ENCODE assay signal across 22 cellular contexts in genomic region chr10:131663411-131663810, GRCh38.
DNase-seq lines count a peak whose midpoint lies in the region; FAIRE-seq and TF ChIP-seq lines count a peak whose summit lies in the region.
"Had no signal": no experiment of that assay in that cellular context is flagged by ENCODE, and none has a peak within 500 bp of the region (broad histone marks: within the 10 kb centered on the region; RNA-seq: fewer than 3 reads in every experiment).

No MANE protein-coding gene starts in this region.

- H3K4me1 ChIP-seq in BLaER1 (peaks cover 19% of the 10 kb centered on the region), kidney (ENCODE audit: control insufficient read depth in 1 of 2, insufficient read depth in 1 of 2, low read depth in 1 of 2, low read length in 2 of 2) (no peaks in the 10 kb centered on the region)
- H3K4me1 ChIP-seq: Caco-2 had no signal

- no peaks in the 10 kb centered on the region for H3K27me3 ChIP-seq in BLaER1
- H3K27me3 ChIP-seq: MG63 had no signal

- no peak for FAIRE-seq in kidney (lab: Jason Lieb, UNC)
- FAIRE-seq: GM19239, HepG2, K562 had no signal

- H3K4me2 ChIP-seq in BLaER1, result peak overlapping the region; percentile 14; the same call in 1 of the 2 replicates

- no peak overlapping the region for H3K27ac ChIP-seq in BLaER1
- no peak overlapping the region for H3K27ac ChIP-seq in kidney (ENCODE audit: low read depth in 2 of 2, low read length in 2 of 2)

- H3K9me3 ChIP-seq in BLaER1, result 0 out of 2 replicates have a peak, but pooled peaks cover 7% of the 10 kb centered on the region
- H3K9me3 ChIP-seq in kidney (ENCODE audit: control insufficient read depth in 1 of 2, low read length in 2 of 2), result no peaks in the 10 kb centered on the region
- H3K9me3 ChIP-seq: Caco-2, MG63 had no signal

- H3K36me3 ChIP-seq in BLaER1, result no peaks in the 10 kb centered on the region
- H3K36me3 ChIP-seq in kidney (ENCODE audit: control insufficient read depth in 1 of 2, insufficient read depth in 2 of 2, low read length in 2 of 2), result no peaks in the 10 kb centered on the region
- H3K36me3 ChIP-seq: MG63 had no signal

- no peaks in the 10 kb centered on the region for H4K20me1 ChIP-seq in BLaER1

- no peak overlapping the region for H3K9ac ChIP-seq in BLaER1
- no peak overlapping the region for H3K9ac ChIP-seq in kidney (ENCODE audit: low read length in 2 of 2)

- intact Hi-C loops in kidney (cut with DNase I), result no loop called here

- DNase-seq in DMS153 (lab: John Stamatoyannopoulos, UW), result peak; percentile 85
- DNase-seq in NCI-H524 (lab: John Stamatoyannopoulos, UW), result peak; percentile 48 to 69
- peak; percentile 16 for DNase-seq in kidney
- no peak for DNase-seq in stimulated activated CD4-positive, alpha-beta T cell treated with anti-CD3 and anti-CD28 coated beads, Interleukin-12 subunit alpha, Interleukin-12 subunit beta, amount 100 ng/mL, for 4 hours
- DNase-seq in retina, result no peak
- DNase-seq in kidney tubule cell (ENCODE audit: low spot score), result no peak
- no peak for DNase-seq in COLO829 (ENCODE audit: low spot score)
- DNase-seq: CD4-positive, alpha-beta T cell; DMS53; H9; MG63; NCI-H1417; NCI-H1694 treated with DMSO at 0.1 percent for 48 hours; NCI-H2107; NCI-H446; NCI-H774; NK-92 treated with Interleukin-12 subunit alpha and Interleukin-12 subunit beta, amount 100 ng/mL, for 24 hours had no signal

- TF ChIP-seq CTCF in kidney (IDR thresholded peaks at IDR 0.05; ENCODE audit: borderline replicate concordance, extremely low read depth, insufficient read depth), result no peak

- H3K4me3 ChIP-seq in BLaER1, result no peak overlapping the region
- H3K4me3 ChIP-seq in kidney (ENCODE audit: low read length in 2 of 2), result no peak overlapping the region
- H3K4me3 ChIP-seq: K562, MG63 had no signal

Comparison
In these comparisons a context has a peak if more than half of its experiments do, and no peak if none do; other contexts are left out.
1. DNase-seq: peak in DMS153 (single experiment), NCI-H524 (2 of 2) and kidney (single experiment); none in stimulated activated CD4-positive, alpha-beta T cell treated with anti-CD3 and anti-CD28 coated beads, Interleukin-12 subunit alpha, Interleukin-12 subunit beta, amount 100 ng/mL, for 4 hours (single experiment), retina (single experiment), kidney tubule cell (single experiment) and COLO829 (single experiment).